Comparison of ENCODE assay signal across 12 cellular contexts in genomic region chr10:21514808-21515580, GRCh38. TPM values are rescaled to one million over a fixed set of nuclear protein-coding genes. Genes with fewer than 3 reads are reported as not detected.
DNase-seq lines count a peak whose midpoint lies in the region; ATAC-seq, FAIRE-seq and TF ChIP-seq lines count a peak whose summit lies in the region.
"Had no signal": no experiment of that assay in that cellular context is flagged by ENCODE, and none has a peak within 500 bp of the region (broad histone marks: within the 10 kb centered on the region; RNA-seq: fewer than 3 reads in every experiment).

No MANE protein-coding gene starts in this region.

- H3K4me2 ChIP-seq in keratinocyte (ENCODE audit: control insufficient read depth, extremely low read depth, insufficient read depth, low read depth, low read length) (peak overlapping the region; percentile 77), smooth muscle cell (peak overlapping the region; percentile 98)

- no peak overlapping the region for H3K27ac Mint-ChIP-seq in activated CD4-positive, alpha-beta T cell treated with anti-CD3 and anti-CD28 coated beads, Interleukin-2, amount 10 ng/mL, durations not matched to agents 24 days and 14 days
- H3K27ac Mint-ChIP-seq in activated CD4-positive, alpha-beta T cell treated with anti-CD3 and anti-CD28 coated beads, Interleukin-2, amount 10 ng/mL, durations not matched to agents 7 days and 5 days, result no peak overlapping the region
- H3K27ac Mint-ChIP-seq: activated B cell treated with CpG ODN at 0.5 μM for 24 hours, memory B cell had no signal

- H3K4me3 ChIP-seq in astrocyte of the cerebellum (ENCODE audit: low read depth, low read length) (peak overlapping the region; percentile 57), keratinocyte (ENCODE audit: control insufficient read depth in 2 of 3, extremely low read depth in 1 of 3, insufficient read depth in 2 of 3, low read depth in 1 of 3, low read length in 3 of 3) (peak overlapping the region in 2 of 3 experiments; percentile 6 to 62), smooth muscle cell (peak overlapping the region; percentile 61)

- 7% methylated on average over 13 of the region's 13 CpGs for WGBS in smooth muscle cell (ENCODE audit: low lambda C conversion rate)

- H3F3A ChIP-seq in smooth muscle cell (ENCODE audit: low read depth), result no peaks in the 10 kb centered on the region

- H4K20me1 ChIP-seq in keratinocyte (ENCODE audit: control insufficient read depth, extremely low read depth, insufficient read depth, low read length), result no peaks in the 10 kb centered on the region
- H4K20me1 ChIP-seq in smooth muscle cell (ENCODE audit: low read depth), result no peaks in the 10 kb centered on the region

- CTCF ChIA-PET in activated CD4-positive, alpha-beta T cell treated with anti-CD3 and anti-CD28 coated beads, Interleukin-2, amount 10 ng/mL, durations not matched to agents 7 days and 5 days (lab: Charles Lee), result interaction anchor here (3.7 kb wide), 1 partner anchor 19 kb away, joined by 16 read pairs; no protein-coding TSS in a partner anchor

- in situ Hi-C loops in astrocyte of the cerebellum (cut with HindIII; ENCODE audit: low sequenced_read_pairs), result loop anchor here (25.0 kb wide), 2 partner anchors 228 to 428 kb away; no protein-coding TSS in a partner anchor

- H3K36me3 Mint-ChIP-seq in activated CD4-positive, alpha-beta T cell treated with anti-CD3 and anti-CD28 coated beads, Interleukin-2, amount 10 ng/mL, durations not matched to agents 24 days and 14 days (ENCODE audit: low read depth), result no peaks in the 10 kb centered on the region
- H3K36me3 Mint-ChIP-seq in activated CD4-positive, alpha-beta T cell treated with anti-CD3 and anti-CD28 coated beads, Interleukin-2, amount 10 ng/mL, durations not matched to agents 7 days and 5 days (ENCODE audit: low read depth), result peaks cover 3% of the 10 kb centered on the region
- H3K36me3 Mint-ChIP-seq: memory B cell had no signal

- no peaks in the 10 kb centered on the region for H3K9me1 ChIP-seq in keratinocyte (ENCODE audit: control insufficient read depth, extremely low read depth, insufficient read depth, low read length)

- POLR2A ChIA-PET in activated CD4-positive, alpha-beta T cell treated with anti-CD3 and anti-CD28 coated beads, Interleukin-2, amount 10 ng/mL, durations not matched to agents 7 days and 5 days (lab: Charles Lee), result no interaction called here

- peak; percentile 48 for DNase-seq in activated CD4-positive, alpha-beta T cell treated with anti-CD3 and anti-CD28 coated beads, Interleukin-2, amount 10 ng/mL, durations not matched to agents 24 days and 14 days
- DNase-seq in activated CD4-positive, alpha-beta T cell treated with anti-CD3 and anti-CD28 coated beads, Interleukin-2, amount 10 ng/mL, durations not matched to agents 7 days and 5 days, result no peak
- DNase-seq in astrocyte of the cerebellum (ENCODE audit: low read depth) (no peak), keratinocyte (ENCODE audit: low read depth, low spot score) (no peak), smooth muscle cell (lab: John Stamatoyannopoulos, UW; ENCODE audit: unreplicated experiment) (no peak), kidney glomerular epithelial cell (lab: John Stamatoyannopoulos, UW) (no peak)
- no peak for DNase-seq in NK-92 treated with Interleukin-12 subunit alpha and Interleukin-12 subunit beta, amount 100 ng/mL, for 24 hours (lab: John Stamatoyannopoulos, UW)
- DNase-seq: activated B cell treated with CpG ODN at 0.5 μM for 24 hours, DND-41 had no signal

- peaks cover 27% of the 10 kb centered on the region for H3K4me1 ChIP-seq in keratinocyte (ENCODE audit: control insufficient read depth, extremely low read depth, insufficient read depth, low read length)
- H3K4me1 ChIP-seq in smooth muscle cell (ENCODE audit: low read depth), result peaks cover 54% of the 10 kb centered on the region

- intact Hi-C loops in activated CD4-positive, alpha-beta T cell treated with anti-CD3 and anti-CD28 coated beads, Interleukin-2, amount 10 ng/mL, durations not matched to agents 24 days and 14 days (cut with micrococcal nuclease), result loop anchor here (5.0 to 10.0 kb wide), 7 partner anchors 437 to 1677 kb away; partner anchors contain the start of genes DNAJC1, PIP4K2A and PTF1A

- H3K36me3 ChIP-seq in keratinocyte (ENCODE audit: control insufficient read depth in 2 of 2, extremely low read depth in 1 of 2, insufficient read depth in 2 of 2, low read length in 2 of 2) (no peaks in the 10 kb centered on the region), smooth muscle cell (ENCODE audit: low read depth) (no peaks in the 10 kb centered on the region)

- FAIRE-seq in keratinocyte (lab: Jason Lieb, UNC), result no peak
- FAIRE-seq: A204.1 had no signal

- H2AFZ ChIP-seq in keratinocyte (ENCODE audit: control insufficient read depth, low read length), result no peak overlapping the region
- peak overlapping the region; percentile 56 for H2AFZ ChIP-seq in smooth muscle cell (ENCODE audit: low read depth)

- H3K27ac ChIP-seq in keratinocyte (ENCODE audit: control insufficient read depth, insufficient read depth, low read length) (no peak overlapping the region), smooth muscle cell (ENCODE audit: low read depth) (peak overlapping the region; percentile 24)

- peaks cover 73% of the 10 kb centered on the region for H3K27me3 Mint-ChIP-seq in activated CD4-positive, alpha-beta T cell treated with anti-CD3 and anti-CD28 coated beads, Interleukin-2, amount 10 ng/mL, durations not matched to agents 24 days and 14 days
- peaks cover 82% of the 10 kb centered on the region for H3K27me3 Mint-ChIP-seq in activated CD4-positive, alpha-beta T cell treated with anti-CD3 and anti-CD28 coated beads, Interleukin-2, amount 10 ng/mL, durations not matched to agents 7 days and 5 days

- H3K27me3 ChIP-seq in keratinocyte (ENCODE audit: control insufficient read depth, extremely low read depth, insufficient read depth, low read length), result no peaks in the 10 kb centered on the region
- H3K27me3 ChIP-seq in smooth muscle cell (ENCODE audit: low read depth), result no peaks in the 10 kb centered on the region

- no peak for TF ChIP-seq CTCF in astrocyte of the cerebellum (IDR thresholded peaks at IDR 0.05; ENCODE audit: low read depth, low read length, missing control alignments)
- no peak for TF ChIP-seq CTCF in keratinocyte (optimal IDR thresholded peaks at IDR 0.05 in 1 of 3, IDR thresholded peaks at IDR 0.05 in 1 of 3, conservative IDR thresholded peaks at IDR 0.05 in 1 of 3; ENCODE audit: extremely low read depth in 1 of 3, insufficient read depth in 2 of 3, low read length in 3 of 3)
- no peak for TF ChIP-seq CTCF in smooth muscle cell (IDR thresholded peaks at IDR 0.05; ENCODE audit: borderline replicate concordance, insufficient read depth, poor library complexity, severe bottlenecking)

- H3K4me3 Mint-ChIP-seq in activated CD4-positive, alpha-beta T cell treated with anti-CD3 and anti-CD28 coated beads, Interleukin-2, amount 10 ng/mL, durations not matched to agents 24 days and 14 days, result no peak overlapping the region
- no peak overlapping the region for H3K4me3 Mint-ChIP-seq in activated CD4-positive, alpha-beta T cell treated with anti-CD3 and anti-CD28 coated beads, Interleukin-2, amount 10 ng/mL, durations not matched to agents 7 days and 5 days

- H3K9me3 Mint-ChIP-seq in activated CD4-positive, alpha-beta T cell treated with anti-CD3 and anti-CD28 coated beads, Interleukin-2, amount 10 ng/mL, durations not matched to agents 24 days and 14 days, result no peaks in the 10 kb centered on the region
- no peaks in the 10 kb centered on the region for H3K9me3 Mint-ChIP-seq in activated CD4-positive, alpha-beta T cell treated with anti-CD3 and anti-CD28 coated beads, Interleukin-2, amount 10 ng/mL, durations not matched to agents 7 days and 5 days
- H3K9me3 Mint-ChIP-seq: activated B cell treated with CpG ODN at 0.5 μM for 24 hours, memory B cell had no signal

- H3K79me2 ChIP-seq in keratinocyte (ENCODE audit: control insufficient read depth, insufficient read depth, low read length) (no peaks in the 10 kb centered on the region), smooth muscle cell (ENCODE audit: low read depth) (peaks cover 82% of the 10 kb centered on the region)

- no peak for ATAC-seq in HG02981 (IDR thresholded peaks at IDR 0.05; ENCODE audit: unreplicated experiment)

- dilution Hi-C loops in keratinocyte (cut with MboI; ENCODE audit: extremely low pct_ligation_motif_present, low sequenced_read_pairs), result no loop called here

- H3K4me1 Mint-ChIP-seq in activated CD4-positive, alpha-beta T cell treated with anti-CD3 and anti-CD28 coated beads, Interleukin-2, amount 10 ng/mL, durations not matched to agents 24 days and 14 days, result peaks cover 31% of the 10 kb centered on the region
- peaks cover 34% of the 10 kb centered on the region for H3K4me1 Mint-ChIP-seq in activated CD4-positive, alpha-beta T cell treated with anti-CD3 and anti-CD28 coated beads, Interleukin-2, amount 10 ng/mL, durations not matched to agents 7 days and 5 days

- H3K9me3 ChIP-seq in keratinocyte (ENCODE audit: control insufficient read depth, low read depth, low read length), result no peaks in the 10 kb centered on the region
- H3K9me3 ChIP-seq in smooth muscle cell (replicated peaks; ENCODE audit: low read depth), result no peaks in the 10 kb centered on the region

- H3K9ac ChIP-seq in keratinocyte (ENCODE audit: control insufficient read depth, extremely low read depth, insufficient read depth, low read length), result no peak overlapping the region
- peak overlapping the region; percentile 46 for H3K9ac ChIP-seq in smooth muscle cell (ENCODE audit: low read depth)

RNA-seq across cellular contexts. Expression of gene SKIDA1, which starts 10.5 kb away (rescaled TPM):
- total RNA-seq in activated CD4-positive, alpha-beta T cell treated with anti-CD3 and anti-CD28 coated beads, Interleukin-2, amount 10 ng/mL, durations not matched to agents 24 days and 14 days, result 0.02 and 0.16 TPM in 2 replicates
- total RNA-seq in activated CD4-positive, alpha-beta T cell treated with anti-CD3 and anti-CD28 coated beads, Interleukin-2, amount 10 ng/mL, durations not matched to agents 7 days and 5 days, result under 1 TPM; 0.12 to 0.33 TPM
- polyA plus RNA-seq in keratinocyte (0.13 to 0.44 TPM (median 0.15 TPM) in 3 replicates), smooth muscle cell (0.50 and 0.53 TPM in 2 replicates)
- polyA plus RNA-seq in keratinocyte (2011; ENCODE audit: low read depth), result not detected
- polyA plus RNA-seq in keratinocyte (2011; cell fraction: cytosol; rRNA removed), result 0.04 and 0.22 TPM in 2 replicates
- 0.45 and 0.61 TPM in 2 replicates for polyA plus RNA-seq in keratinocyte (2011; cell fraction: nucleus; rRNA removed)
- polyA plus RNA-seq in keratinocyte (2012; ENCODE audit: low replicate concordance), result 0.18 and 0.31 TPM in 2 replicates
- 0.07 to 0.26 TPM in 2 of 3 replicates, not detected in the other for polyA minus RNA-seq in keratinocyte
- polyA minus RNA-seq in keratinocyte (2011; cell fraction: cytosol; rRNA and poly(A)+ RNA removed), result not detected
- polyA minus RNA-seq in keratinocyte (2011; cell fraction: nucleus; rRNA and poly(A)+ RNA removed), result 0.21 and 0.23 TPM in 2 replicates
- 1.2 and 1.8 TPM in 2 replicates for total RNA-seq in smooth muscle cell

RNA-seq across cellular contexts. Expression of gene MLLT10, which starts 19.0 kb away (rescaled TPM):
- 40.2 and 42.0 TPM in 2 replicates for total RNA-seq in activated CD4-positive, alpha-beta T cell treated with anti-CD3 and anti-CD28 coated beads, Interleukin-2, amount 10 ng/mL, durations not matched to agents 24 days and 14 days
- 10 to 100 TPM; 44.1 to 47.2 TPM for total RNA-seq in activated CD4-positive, alpha-beta T cell treated with anti-CD3 and anti-CD28 coated beads, Interleukin-2, amount 10 ng/mL, durations not matched to agents 7 days and 5 days
- polyA plus RNA-seq in keratinocyte (26.6 to 40.2 TPM (median 35.8 TPM) in 3 replicates), smooth muscle cell (6.8 and 10.8 TPM in 2 replicates)
- 12.0 TPM for polyA plus RNA-seq in keratinocyte (2011; ENCODE audit: low read depth)
- polyA plus RNA-seq in keratinocyte (2011; cell fraction: cytosol; rRNA removed), result 18.3 and 27.1 TPM in 2 replicates
- 50.0 and 52.0 TPM in 2 replicates for polyA plus RNA-seq in keratinocyte (2011; cell fraction: nucleus; rRNA removed)
- polyA plus RNA-seq in keratinocyte (2012; ENCODE audit: low replicate concordance), result 12.5 and 16.0 TPM in 2 replicates
- polyA minus RNA-seq in keratinocyte, result 59.7 to 78.6 TPM (median 63.3 TPM) in 3 replicates
- 23.2 TPM for polyA minus RNA-seq in keratinocyte (2011; cell fraction: cytosol; rRNA and poly(A)+ RNA removed)
- 61.4 and 110 TPM in 2 replicates for polyA minus RNA-seq in keratinocyte (2011; cell fraction: nucleus; rRNA and poly(A)+ RNA removed)
- total RNA-seq in smooth muscle cell, result 43.6 and 44.6 TPM in 2 replicates
